Comparison of ENCODE assay signal across 9 cellular contexts in genomic region chr2:53438692-53439091, GRCh38.
"Had no signal": no experiment of that assay in that cellular context is flagged by ENCODE, and none has a peak within 500 bp of the region (broad histone marks: within the 10 kb centered on the region; RNA-seq: fewer than 3 reads in every experiment).

No MANE protein-coding gene starts in this region.

- H3K4me1 Mint-ChIP-seq: IgD-negative memory B cell had no signal

- H3K27ac ChIP-seq: GM23248, HL-60 had no signal

- H3K36me3 ChIP-seq: HAP-1 had no signal

- H3K9me3 Mint-ChIP-seq: HFFc6, IgD-negative memory B cell had no signal

- H3K4me3 ChIP-seq: GM23248, HAP-1 had no signal

- H3K9ac ChIP-seq: GM23248 had no signal

- DNase-seq: GM23248, GOT3, H7, HFFc6 had no signal

- H3K4me3 Mint-ChIP-seq: HFFc6, IgD-negative memory B cell had no signal

- H3K9me3 ChIP-seq: HAP-1 had no signal

- H3K36me3 Mint-ChIP-seq: IgD-negative memory B cell had no signal

- H3K27ac Mint-ChIP-seq: HFFc6, IgD-negative memory B cell had no signal

- ATAC-seq: HCT116, HepG2 had no signal
